ENCODE assay signal across 2 cellular contexts in genomic region chr16:89443727-89444084, GRCh38.
TF ChIP-seq lines count a peak whose summit lies in the region.

No MANE protein-coding gene starts in this region.

TF ChIP-seq in HCT116, 20 proteins besides CTCF, POLR2A, EP300 and RAD21 (continued from another document):
- TF ChIP-seq ZBTB33 (IDR thresholded peaks at IDR 0.05; ENCODE audit: extremely low read depth, insufficient replicate concordance, low read length) (no peak), CBX3 (IDR thresholded peaks at IDR 0.05; ENCODE audit: low read depth) (no peak), YY1 (IDR thresholded peaks at IDR 0.05; ENCODE audit: extremely low read depth, insufficient replicate concordance, low read depth, low read length) (no peak), FOSL1 (IDR thresholded peaks at IDR 0.05; ENCODE audit: low read depth) (no peak), EZH2phosphoT487 (IDR thresholded peaks at IDR 0.05; ENCODE audit: borderline replicate concordance) (no peak), MAX (IDR thresholded peaks at IDR 0.05) (no peak), EGR1 (IDR thresholded peaks at IDR 0.05; ENCODE audit: low read depth) (no peak)
- TF ChIP-seq, protein P1, sequence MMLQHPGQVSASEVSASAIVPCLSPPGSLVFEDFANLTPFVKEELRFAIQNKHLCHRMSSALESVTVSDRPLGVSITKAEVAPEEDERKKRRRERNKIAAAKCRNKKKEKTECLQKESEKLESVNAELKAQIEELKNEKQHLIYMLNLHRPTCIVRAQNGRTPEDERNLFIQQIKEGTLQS (IDR thresholded peaks at IDR 0.05) = no peak

TF ChIP-seq in SK-N-SH treated with all-trans-retinoic acid at 6 μM for 48 hours, 23 proteins besides CTCF, POLR2A, EP300 and RAD21:
- TF ChIP-seq, protein P2, sequence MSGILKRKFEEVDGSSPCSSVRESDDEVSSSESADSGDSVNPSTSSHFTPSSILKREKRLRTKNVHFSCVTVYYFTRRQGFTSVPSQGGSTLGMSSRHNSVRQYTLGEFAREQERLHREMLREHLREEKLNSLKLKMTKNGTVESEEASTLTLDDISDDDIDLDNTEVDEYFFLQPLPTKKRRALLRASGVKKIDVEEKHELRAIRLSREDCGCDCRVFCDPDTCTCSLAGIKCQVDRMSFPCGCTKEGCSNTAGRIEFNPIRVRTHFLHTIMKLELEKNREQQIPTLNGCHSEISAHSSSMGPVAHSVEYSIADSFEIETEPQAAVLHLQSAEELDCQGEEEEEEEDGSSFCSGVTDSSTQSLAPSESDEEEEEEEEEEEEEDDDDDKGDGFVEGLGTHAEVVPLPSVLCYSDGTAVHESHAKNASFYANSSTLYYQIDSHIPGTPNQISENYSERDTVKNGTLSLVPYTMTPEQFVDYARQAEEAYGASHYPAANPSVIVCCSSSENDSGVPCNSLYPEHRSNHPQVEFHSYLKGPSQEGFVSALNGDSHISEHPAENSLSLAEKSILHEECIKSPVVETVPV (CRISPR knock-in tag; IDR thresholded peaks at IDR 0.05) = no peak
TF ChIP-seq in SK-N-SH treated with all-trans-retinoic acid at 6 μM for 48 hours: peak in this region for 0.
